Comparison of ENCODE assay signal across 3 cellular contexts in genomic region chr3:32198011-32198410, GRCh38.
"Had no signal": no experiment of that assay in that cellular context is flagged by ENCODE, and none has a peak within 500 bp of the region (broad histone marks: within the 10 kb centered on the region; RNA-seq: fewer than 3 reads in every experiment).

No MANE protein-coding gene starts in this region.

- DNase-seq: GDM1, GF-D8 had no signal

- ATAC-seq: GM12878 had no signal
